ENCODE assay signal across 28 cellular contexts in the genomic region with DNA sequence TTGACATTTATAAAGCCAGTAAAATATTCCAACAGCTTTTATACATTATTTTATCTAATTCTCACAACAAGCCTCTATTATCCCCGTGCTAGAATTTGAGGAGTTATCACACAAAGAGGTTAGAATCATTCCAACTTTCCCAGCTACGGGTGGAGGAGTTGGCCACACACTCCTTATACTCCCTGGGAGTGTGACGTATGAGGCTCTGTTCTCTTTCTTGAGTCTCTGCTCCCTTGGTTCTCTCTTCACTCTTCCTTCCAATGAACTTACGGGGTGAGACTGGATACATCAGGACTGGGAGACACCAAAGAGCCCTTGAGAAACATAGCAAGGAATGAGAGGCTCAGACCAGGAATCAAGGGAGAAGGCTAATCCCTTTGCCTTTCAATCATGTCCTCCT.
DNase-seq lines count a peak whose midpoint lies in the region; ATAC-seq and TF ChIP-seq lines count a peak whose summit lies in the region.
"Had no signal": no experiment of that assay in that cellular context is flagged by ENCODE, and none has a peak within 500 bp of the region (broad histone marks: within the 10 kb centered on the region; RNA-seq: fewer than 3 reads in every experiment).

No MANE protein-coding gene starts in this region.

- POLR2A ChIA-PET in activated CD8-positive, alpha-beta T cell treated with anti-CD3 and anti-CD28 coated beads, Interleukin-2, amount 10 ng/mL, durations not matched to agents 7 days and 5 days (lab: Charles Lee): interaction anchor here (0.6 to 5.3 kb wide), 3 partner anchors 8 to 186 kb away, joined by 3 to 28 read pairs (median 5); a partner anchor contains a TSS
- POLR2A ChIA-PET in activated CD8-positive, alpha-beta T cell treated with anti-CD3 and anti-CD28 coated beads for 36 hours (lab: Charles Lee): interaction anchor here (0.9 to 1.2 kb wide), 4 partner anchors 36 to 292 kb away, joined by 3 to 6 read pairs (median 3); no protein-coding TSS in a partner anchor
- POLR2A ChIA-PET in activated CD4-positive, alpha-beta memory T cell treated with anti-CD3 and anti-CD28 coated beads for 36 hours (lab: Charles Lee): interaction anchor here (1.1 kb wide), 1 partner anchor 100 kb away, joined by 3 read pairs; no protein-coding TSS in a partner anchor
- POLR2A ChIA-PET in naive thymus-derived CD4-positive, alpha-beta T cell (lab: Charles Lee): interaction anchor here (1.6 to 4.8 kb wide), 3 partner anchors 8 to 185 kb away, joined by 6 to 30 read pairs (median 7); a partner anchor contains a TSS

- H3K9me3 ChIP-seq in CD4-positive, CD25-positive, alpha-beta regulatory T cell (ENCODE audit: control insufficient read depth in 2 of 2, low read length in 2 of 2): no peaks in the 10 kb centered on the region
- H3K9me3 ChIP-seq in naive thymus-derived CD4-positive, alpha-beta T cell (ENCODE audit: control insufficient read depth in 2 of 3, low read length in 3 of 3): no peaks in the 10 kb centered on the region
- no peaks in the 10 kb centered on the region for H3K9me3 ChIP-seq in effector memory CD4-positive, alpha-beta T cell (ENCODE audit: control insufficient read depth, low read length)
- H3K9me3 ChIP-seq: A549, vagina had no signal

- peaks cover 38% of the 10 kb centered on the region for H3K36me3 Mint-ChIP-seq in activated CD8-positive, alpha-beta T cell treated with anti-CD3 and anti-CD28 coated beads, Interleukin-2, amount 10 ng/mL, durations not matched to agents 7 days and 5 days (ENCODE audit: low read depth)
- peaks cover 5% of the 10 kb centered on the region for H3K36me3 Mint-ChIP-seq in activated CD8-positive, alpha-beta T cell treated with anti-CD3 and anti-CD28 coated beads for 36 hours (ENCODE audit: low read depth)
- H3K36me3 Mint-ChIP-seq in CD4-positive, CD25-positive, alpha-beta regulatory T cell: peaks cover 12% of the 10 kb centered on the region
- H3K36me3 Mint-ChIP-seq in activated CD4-positive, alpha-beta memory T cell treated with anti-CD3 and anti-CD28 coated beads for 36 hours: peaks cover 10% of the 10 kb centered on the region
- peaks cover 0 to 52% (median 0%) of the 10 kb centered on the region in 5 donors for H3K36me3 Mint-ChIP-seq in naive thymus-derived CD4-positive, alpha-beta T cell

- H3K4me3 ChIP-seq in CD4-positive, CD25-positive, alpha-beta regulatory T cell (ENCODE audit: low read depth, low read length): peak overlapping the region; percentile 56
- no peak overlapping the region for H3K4me3 ChIP-seq in naive thymus-derived CD4-positive, alpha-beta T cell (ENCODE audit: low read length)
- H3K4me3 ChIP-seq in effector memory CD4-positive, alpha-beta T cell (ENCODE audit: insufficient read depth, low read depth, low read length, poor library complexity, severe bottlenecking): no peak overlapping the region
- H3K4me3 ChIP-seq: A549, vagina had no signal

- H3K4me1 ChIP-seq in CD4-positive, CD25-positive, alpha-beta regulatory T cell (ENCODE audit: control insufficient read depth, insufficient read depth, low read length, poor library complexity, severe bottlenecking): peaks cover 47% of the 10 kb centered on the region
- peaks cover 28 to 44% of the 10 kb centered on the region in 2 donors for H3K4me1 ChIP-seq in naive thymus-derived CD4-positive, alpha-beta T cell (ENCODE audit: control insufficient read depth in 2 of 2, insufficient read depth in 2 of 2, low read length in 2 of 2)
- peaks cover 36% of the 10 kb centered on the region for H3K4me1 ChIP-seq in effector memory CD4-positive, alpha-beta T cell (ENCODE audit: control insufficient read depth, insufficient read depth, low read length, poor library complexity, severe bottlenecking)
- H3K4me1 ChIP-seq: foreskin keratinocyte had no signal

- H3K4me1 Mint-ChIP-seq in activated CD8-positive, alpha-beta T cell treated with anti-CD3 and anti-CD28 coated beads, Interleukin-2, amount 10 ng/mL, durations not matched to agents 7 days and 5 days (ENCODE audit: low read depth): peaks cover 49% of the 10 kb centered on the region
- H3K4me1 Mint-ChIP-seq in activated CD8-positive, alpha-beta T cell treated with anti-CD3 and anti-CD28 coated beads for 36 hours (ENCODE audit: low read depth): peaks cover 41% of the 10 kb centered on the region
- H3K4me1 Mint-ChIP-seq in CD4-positive, CD25-positive, alpha-beta regulatory T cell: peaks cover 32 to 68% (median 54%) of the 10 kb centered on the region in 4 donors
- peaks cover 58% of the 10 kb centered on the region for H3K4me1 Mint-ChIP-seq in activated CD4-positive, alpha-beta memory T cell treated with anti-CD3 and anti-CD28 coated beads for 36 hours (ENCODE audit: low read depth)
- H3K4me1 Mint-ChIP-seq in naive thymus-derived CD4-positive, alpha-beta T cell: peaks cover 33 to 68% (median 65%) of the 10 kb centered on the region in 7 donors

- no peaks in the 10 kb centered on the region for H3K27me3 ChIP-seq in CD4-positive, CD25-positive, alpha-beta regulatory T cell (ENCODE audit: control insufficient read depth, insufficient read depth, low read length)
- no peaks in the 10 kb centered on the region for H3K27me3 ChIP-seq in naive thymus-derived CD4-positive, alpha-beta T cell (ENCODE audit: control insufficient read depth in 2 of 2, insufficient read depth in 2 of 2, low read length in 2 of 2)
- H3K27me3 ChIP-seq in effector memory CD4-positive, alpha-beta T cell (replicated peaks; ENCODE audit: control insufficient read depth, insufficient read depth, low read length, poor library complexity, severe bottlenecking): no peaks in the 10 kb centered on the region
- H3K27me3 ChIP-seq: vagina had no signal

- H3K27ac ChIP-seq in CD4-positive, CD25-positive, alpha-beta regulatory T cell (ENCODE audit: insufficient read depth, low read length, poor library complexity, severe bottlenecking): peak overlapping the region; percentile 75
- no peak overlapping the region for H3K27ac ChIP-seq in naive thymus-derived CD4-positive, alpha-beta T cell (ENCODE audit: low read depth, low read length)
- no peak overlapping the region for H3K27ac ChIP-seq in effector memory CD4-positive, alpha-beta T cell (ENCODE audit: insufficient read depth, low read length, poor library complexity, severe bottlenecking)
- H3K27ac ChIP-seq: A549, foreskin keratinocyte, vagina had no signal

- CTCF ChIA-PET in activated CD8-positive, alpha-beta T cell treated with anti-CD3 and anti-CD28 coated beads, Interleukin-2, amount 10 ng/mL, durations not matched to agents 7 days and 5 days (lab: Charles Lee): interaction anchor here (0.6 to 1.3 kb wide), 6 partner anchors 8 to 300 kb away, joined by 3 to 5 read pairs (median 3); no protein-coding TSS in a partner anchor
- CTCF ChIA-PET in activated CD8-positive, alpha-beta T cell treated with anti-CD3 and anti-CD28 coated beads for 36 hours (lab: Charles Lee): interaction anchor here (0.9 to 1.0 kb wide), 3 partner anchors 8 to 23 kb away, joined by 3 to 4 read pairs (median 3); no protein-coding TSS in a partner anchor
- CTCF ChIA-PET in activated CD4-positive, alpha-beta memory T cell treated with anti-CD3 and anti-CD28 coated beads for 36 hours (lab: Charles Lee): interaction anchor here (0.8 to 1.4 kb wide), 5 partner anchors 18 to 50 kb away, joined by 3 to 5 read pairs (median 3); no protein-coding TSS in a partner anchor
- CTCF ChIA-PET in naive thymus-derived CD4-positive, alpha-beta T cell (lab: Charles Lee): interaction anchor here (1.0 to 2.0 kb wide), 3 partner anchors 8 to 103 kb away, joined by 3 to 7 read pairs (median 4); no protein-coding TSS in a partner anchor

- no peak overlapping the region for H3K4me3 Mint-ChIP-seq in activated CD8-positive, alpha-beta T cell treated with anti-CD3 and anti-CD28 coated beads, Interleukin-2, amount 10 ng/mL, durations not matched to agents 7 days and 5 days
- H3K4me3 Mint-ChIP-seq in activated CD8-positive, alpha-beta T cell treated with anti-CD3 and anti-CD28 coated beads for 36 hours: no peak overlapping the region
- H3K4me3 Mint-ChIP-seq in CD4-positive, CD25-positive, alpha-beta regulatory T cell: peak overlapping the region; percentile 8 to 82 (median 60)
- no peak overlapping the region for H3K4me3 Mint-ChIP-seq in activated CD4-positive, alpha-beta memory T cell treated with anti-CD3 and anti-CD28 coated beads for 36 hours
- peak overlapping the region in 4 of 10 donors; percentile 0 to 77 (median 6) for H3K4me3 Mint-ChIP-seq in naive thymus-derived CD4-positive, alpha-beta T cell
- H3K4me3 Mint-ChIP-seq: stimulated activated naive CD8-positive, alpha-beta T cell treated with anti-CD3 and anti-CD28 coated beads, Interleukin-15, amount 100 ng/mL, for 72 hours had no signal

- no peak for ATAC-seq in activated CD8-positive, alpha-beta T cell treated with anti-CD3 and anti-CD28 coated beads, Interleukin-2, amount 10 ng/mL, durations not matched to agents 7 days and 5 days
- ATAC-seq in activated CD8-positive, alpha-beta T cell treated with anti-CD3 and anti-CD28 coated beads for 36 hours: no peak
- no peak for ATAC-seq in CD4-positive, CD25-positive, alpha-beta regulatory T cell (ENCODE audit: low read depth in 2 of 2)
- ATAC-seq in naive thymus-derived CD4-positive, alpha-beta T cell: no peak
- ATAC-seq: A549, foreskin keratinocyte, HepG2 had no signal

- intact Hi-C loops in activated CD8-positive, alpha-beta T cell treated with anti-CD3 and anti-CD28 coated beads for 36 hours (cut with micrococcal nuclease): no loop called here
- intact Hi-C loops in activated CD4-positive, alpha-beta memory T cell treated with anti-CD3 and anti-CD28 coated beads for 36 hours (cut with micrococcal nuclease): no loop called here
- intact Hi-C loops in naive thymus-derived CD4-positive, alpha-beta T cell (cut with micrococcal nuclease): no loop called here

- no peak for TF ChIP-seq CTCF in activated CD8-positive, alpha-beta T cell treated with anti-CD3 and anti-CD28 coated beads for 36 hours (IDR thresholded peaks at IDR 0.05)

- H3K27ac Mint-ChIP-seq in activated CD8-positive, alpha-beta T cell treated with anti-CD3 and anti-CD28 coated beads, Interleukin-2, amount 10 ng/mL, durations not matched to agents 7 days and 5 days: peak overlapping the region; percentile 77
- H3K27ac Mint-ChIP-seq in activated CD8-positive, alpha-beta T cell treated with anti-CD3 and anti-CD28 coated beads for 36 hours: no peak overlapping the region
- H3K27ac Mint-ChIP-seq in CD4-positive, CD25-positive, alpha-beta regulatory T cell: peak overlapping the region in 2 of 3 donors; percentile 87 to 90
- peak overlapping the region; percentile 83 for H3K27ac Mint-ChIP-seq in activated CD4-positive, alpha-beta memory T cell treated with anti-CD3 and anti-CD28 coated beads for 36 hours
- H3K27ac Mint-ChIP-seq in naive thymus-derived CD4-positive, alpha-beta T cell: peak overlapping the region in 7 of 9 donors; percentile 15 to 94 (median 61)

- H3K36me3 ChIP-seq in CD4-positive, CD25-positive, alpha-beta regulatory T cell (ENCODE audit: control insufficient read depth, insufficient read depth, low read length): no peaks in the 10 kb centered on the region
- no peaks in the 10 kb centered on the region for H3K36me3 ChIP-seq in naive thymus-derived CD4-positive, alpha-beta T cell (ENCODE audit: control insufficient read depth in 2 of 3, insufficient read depth in 3 of 3, low read length in 3 of 3)
- H3K36me3 ChIP-seq in effector memory CD4-positive, alpha-beta T cell (ENCODE audit: control insufficient read depth, insufficient read depth, low read length): no peaks in the 10 kb centered on the region
- H3K36me3 ChIP-seq: vagina had no signal

- peak; percentile 9 for DNase-seq in activated CD8-positive, alpha-beta T cell treated with anti-CD3 and anti-CD28 coated beads, Interleukin-2, amount 10 ng/mL, durations not matched to agents 7 days and 5 days
- DNase-seq in activated CD8-positive, alpha-beta T cell treated with anti-CD3 and anti-CD28 coated beads for 36 hours: no peak
- DNase-seq in CD4-positive, CD25-positive, alpha-beta regulatory T cell: no peak
- no peak for DNase-seq in activated CD4-positive, alpha-beta memory T cell treated with anti-CD3 and anti-CD28 coated beads for 36 hours
- no peak for DNase-seq in naive thymus-derived CD4-positive, alpha-beta T cell
- DNase-seq in DMS153 treated with DMSO at 0.1 percent for 48 hours (lab: John Stamatoyannopoulos, UW; ENCODE audit: unreplicated experiment) (no peak), DMS114 treated with DMSO at 0.1 percent for 48 hours (lab: John Stamatoyannopoulos, UW; ENCODE audit: unreplicated experiment) (no peak)
- DNase-seq in effector memory CD4-positive, alpha-beta T cell: no peak
- DNase-seq: activated CD4-positive, alpha-beta T cell treated with anti-CD3 and anti-CD28 coated beads for 48 hours; activated gamma-delta T cell treated with Interleukin-2 at 50 U/mL for 16 hours; anterior cingulate cortex; DMS79; effector CD8-positive, alpha-beta T cell; erythroblast; foreskin keratinocyte; GF-D8; H7; Kasumi-1; left colon; MV-4-11; NCI-H146; NCI-H446; NCI-H82; RPMI8226; stimulated activated naive CD8-positive, alpha-beta T cell treated with anti-CD3 and anti-CD28 coated beads, Interleukin-15, amount 100 ng/mL, for 72 hours had no signal

- H3K27me3 Mint-ChIP-seq in activated CD8-positive, alpha-beta T cell treated with anti-CD3 and anti-CD28 coated beads, Interleukin-2, amount 10 ng/mL, durations not matched to agents 7 days and 5 days (ENCODE audit: low read depth): no peaks in the 10 kb centered on the region
- no peaks in the 10 kb centered on the region for H3K27me3 Mint-ChIP-seq in activated CD8-positive, alpha-beta T cell treated with anti-CD3 and anti-CD28 coated beads for 36 hours
- no peaks in the 10 kb centered on the region for H3K27me3 Mint-ChIP-seq in CD4-positive, CD25-positive, alpha-beta regulatory T cell
- no peaks in the 10 kb centered on the region for H3K27me3 Mint-ChIP-seq in activated CD4-positive, alpha-beta memory T cell treated with anti-CD3 and anti-CD28 coated beads for 36 hours
- no peaks in the 10 kb centered on the region for H3K27me3 Mint-ChIP-seq in naive thymus-derived CD4-positive, alpha-beta T cell
- H3K27me3 Mint-ChIP-seq: stimulated activated naive CD8-positive, alpha-beta T cell treated with anti-CD3 and anti-CD28 coated beads, Interleukin-15, amount 100 ng/mL, for 72 hours had no signal

- H3K9me3 Mint-ChIP-seq in activated CD8-positive, alpha-beta T cell treated with anti-CD3 and anti-CD28 coated beads, Interleukin-2, amount 10 ng/mL, durations not matched to agents 7 days and 5 days (ENCODE audit: insufficient read depth): peaks cover 16% of the 10 kb centered on the region
- peaks cover 5% of the 10 kb centered on the region for H3K9me3 Mint-ChIP-seq in activated CD8-positive, alpha-beta T cell treated with anti-CD3 and anti-CD28 coated beads for 36 hours
- peaks cover 0 to 7% (median 3%) of the 10 kb centered on the region in 7 donors for H3K9me3 Mint-ChIP-seq in CD4-positive, CD25-positive, alpha-beta regulatory T cell
- H3K9me3 Mint-ChIP-seq in activated CD4-positive, alpha-beta memory T cell treated with anti-CD3 and anti-CD28 coated beads for 36 hours: peaks cover 2% of the 10 kb centered on the region
- H3K9me3 Mint-ChIP-seq in naive thymus-derived CD4-positive, alpha-beta T cell: peaks cover 0 to 17% (median 0%) of the 10 kb centered on the region in 11 donors

Comparison
In these comparisons a context has a peak if more than half of its experiments do, and no peak if none do; other contexts are left out.
1. H3K4me3 Mint-ChIP-seq: peak in CD4-positive, CD25-positive, alpha-beta regulatory T cell (4 of 4); none in activated CD8-positive, alpha-beta T cell treated with anti-CD3 and anti-CD28 coated beads, Interleukin-2, amount 10 ng/mL, durations not matched to agents 7 days and 5 days (single experiment), activated CD8-positive, alpha-beta T cell treated with anti-CD3 and anti-CD28 coated beads for 36 hours (single experiment) and activated CD4-positive, alpha-beta memory T cell treated with anti-CD3 and anti-CD28 coated beads for 36 hours (single experiment).